In genomic region chr1:66300280-66300973, GRCh38 we compare ENCODE assay signal across 12 cellular contexts.
DNase-seq lines count a peak whose midpoint lies in the region; ATAC-seq and TF ChIP-seq lines count a peak whose summit lies in the region.
"Had no signal": no experiment of that assay in that cellular context is flagged by ENCODE, and none has a peak within 500 bp of the region (broad histone marks: within the 10 kb centered on the region; RNA-seq: fewer than 3 reads in every experiment).

No MANE protein-coding gene starts in this region.

- H3K27me3 Mint-ChIP-seq in activated naive CD4-positive, alpha-beta T cell treated with anti-CD3 and anti-CD28 coated beads, Interleukin-2, amount 10 ng/mL, durations not matched to agents 7 days and 5 days = no peaks in the 10 kb centered on the region
- no peaks in the 10 kb centered on the region for H3K27me3 Mint-ChIP-seq in MCF 10A (ENCODE audit: insufficient read depth, unreplicated experiment)

- intact Hi-C loops in MCF 10A (cut with micrococcal nuclease) = no loop called here
- intact Hi-C loops in lower lobe of right lung (cut with DNase I) = no loop called here
- intact Hi-C loops in aorta (cut with DNase I) = no loop called here

- H3K4me1 ChIP-seq in lower lobe of right lung (peaks cover 28% of the 10 kb centered on the region), aorta (ENCODE audit: control insufficient read depth in 1 of 2, insufficient read depth in 2 of 2, low read length in 2 of 2) (no peaks in the 10 kb centered on the region)
- H3K4me1 ChIP-seq: BLaER1 had no signal

- H3K4me3 Mint-ChIP-seq in activated naive CD4-positive, alpha-beta T cell treated with anti-CD3 and anti-CD28 coated beads, Interleukin-2, amount 10 ng/mL, durations not matched to agents 7 days and 5 days = no peak overlapping the region
- no peak overlapping the region for H3K4me3 Mint-ChIP-seq in MCF 10A (ENCODE audit: unreplicated experiment)

- POLR2A ChIA-PET in MCF 10A (lab: Yijun Ruan, JAX) = interaction anchor here (0.6 to 4.3 kb wide), 11 partner anchors 9 to 1040 kb away, joined by 3 to 25 read pairs (median 5); no protein-coding TSS in a partner anchor

- H3K9me3 ChIP-seq in lower lobe of right lung (no peaks in the 10 kb centered on the region), aorta (ENCODE audit: control insufficient read depth, low read length) (no peaks in the 10 kb centered on the region)
- H3K9me3 ChIP-seq: BLaER1 had no signal

- H3K9me3 Mint-ChIP-seq in activated naive CD4-positive, alpha-beta T cell treated with anti-CD3 and anti-CD28 coated beads, Interleukin-2, amount 10 ng/mL, durations not matched to agents 7 days and 5 days = no peaks in the 10 kb centered on the region
- H3K9me3 Mint-ChIP-seq in MCF 10A (ENCODE audit: unreplicated experiment) = no peaks in the 10 kb centered on the region

- ATAC-seq in lower lobe of right lung (peak; percentile 23 to 54), aorta (ENCODE audit: low FRiP score) (peak; percentile 82), GM21447 (IDR thresholded peaks at IDR 0.05; ENCODE audit: unreplicated experiment) (no peak)

- H3K27ac Mint-ChIP-seq in activated naive CD4-positive, alpha-beta T cell treated with anti-CD3 and anti-CD28 coated beads, Interleukin-2, amount 10 ng/mL, durations not matched to agents 7 days and 5 days = peak overlapping the region; percentile 89
- peak overlapping the region; percentile 96 for H3K27ac Mint-ChIP-seq in MCF 10A (ENCODE audit: low read depth, unreplicated experiment)

- H3K27ac ChIP-seq in lower lobe of right lung (peak overlapping the region; percentile 79), aorta (ENCODE audit: low read depth in 1 of 2, low read length in 2 of 2) (no peak overlapping the region)
- H3K27ac ChIP-seq: BLaER1 had no signal

- H3K36me3 Mint-ChIP-seq in activated naive CD4-positive, alpha-beta T cell treated with anti-CD3 and anti-CD28 coated beads, Interleukin-2, amount 10 ng/mL, durations not matched to agents 7 days and 5 days = peaks cover 3% of the 10 kb centered on the region
- H3K36me3 Mint-ChIP-seq in MCF 10A (ENCODE audit: insufficient read depth, unreplicated experiment) = no peaks in the 10 kb centered on the region

- WGBS in aorta, 2 donors = 64 to 72% methylated on average over 7 of the region's 7 CpGs

- no peaks in the 10 kb centered on the region for H3K36me3 ChIP-seq in lower lobe of right lung
- H3K36me3 ChIP-seq in aorta (ENCODE audit: control insufficient read depth in 1 of 2, insufficient read depth in 2 of 2, low read length in 1 of 2) = no peaks in the 10 kb centered on the region
- H3K36me3 ChIP-seq: BLaER1 had no signal

- DNase-seq in activated naive CD4-positive, alpha-beta T cell treated with anti-CD3 and anti-CD28 coated beads, Interleukin-2, amount 10 ng/mL, durations not matched to agents 7 days and 5 days = no peak
- DNase-seq in activated naive CD4-positive, alpha-beta T cell treated with anti-CD3 and anti-CD28 coated beads, Interleukin-2, amount 50 U/mL, for 16 hours = no peak
- DNase-seq in MCF 10A (ENCODE audit: unreplicated experiment) (no peak), lower lobe of right lung (no peak), aorta (no peak), NCI-H2107 (lab: John Stamatoyannopoulos, UW) (no peak), NCI-H345 treated with DMSO at 0.1 percent for 48 hours (lab: John Stamatoyannopoulos, UW; ENCODE audit: unreplicated experiment) (no peak)
- DNase-seq: NCI-H510A treated with DMSO at 0.1 percent for 48 hours; stimulated activated CD8-positive, alpha-beta memory T cell treated with anti-CD3 and anti-CD28 coated beads, Interleukin-4, amount 100 ng/mL, for 48 hours; SW 1271 had no signal

- no TSS peak for BruUV-seq in MCF 10A (replicated peaks; lab: Mats Ljungman, UMichigan)

- peak overlapping the region; percentile 20 for H3K4me3 ChIP-seq in lower lobe of right lung
- no peak overlapping the region for H3K4me3 ChIP-seq in aorta (ENCODE audit: low read length in 2 of 2)
- H3K4me3 ChIP-seq: BLaER1 had no signal

- peaks cover 34% of the 10 kb centered on the region for H3K4me1 Mint-ChIP-seq in activated naive CD4-positive, alpha-beta T cell treated with anti-CD3 and anti-CD28 coated beads, Interleukin-2, amount 10 ng/mL, durations not matched to agents 7 days and 5 days
- H3K4me1 Mint-ChIP-seq in MCF 10A (ENCODE audit: insufficient read depth, unreplicated experiment) = peaks cover 31% of the 10 kb centered on the region

- TF ChIP-seq CTCF in MCF 10A (IDR thresholded peaks at IDR 0.05; ENCODE audit: unreplicated experiment) (no peak), lower lobe of right lung (IDR thresholded peaks at IDR 0.05) (no peak)

- H3K27me3 ChIP-seq in lower lobe of right lung (ENCODE audit: low read depth) (no peaks in the 10 kb centered on the region), aorta (ENCODE audit: control insufficient read depth in 1 of 2, insufficient read depth in 2 of 2, low read length in 1 of 2) (no peaks in the 10 kb centered on the region)
- H3K27me3 ChIP-seq: BLaER1 had no signal

- CTCF ChIA-PET in activated naive CD4-positive, alpha-beta T cell treated with anti-CD3 and anti-CD28 coated beads, Interleukin-2, amount 10 ng/mL, durations not matched to agents 7 days and 5 days (lab: Charles Lee) = interaction anchor here (0.7 to 2.4 kb wide), 7 partner anchors 9 to 145 kb away, joined by 3 to 7 read pairs (median 4); no protein-coding TSS in a partner anchor
- CTCF ChIA-PET in MCF 10A (lab: Yijun Ruan, JAX) = interaction anchor here (0.6 to 2.0 kb wide), 6 partner anchors 16 to 136 kb away, joined by 3 to 7 read pairs (median 4); no protein-coding TSS in a partner anchor
